ENCODE assay signal across 19 cellular contexts in genomic region chr4:85508654-85509053, GRCh38. TPM values are rescaled to one million over a fixed set of nuclear protein-coding genes. Genes with fewer than 3 reads are reported as not detected.
DNase-seq lines count a peak whose midpoint lies in the region; ATAC-seq and TF ChIP-seq lines count a peak whose summit lies in the region.
"Had no signal": no experiment of that assay in that cellular context is flagged by ENCODE, and none has a peak within 500 bp of the region (broad histone marks: within the 10 kb centered on the region; RNA-seq: fewer than 3 reads in every experiment).

No MANE protein-coding gene starts in this region.

- H3K9me3 ChIP-seq in cardiac muscle cell (ENCODE audit: low read depth) (no peaks in the 10 kb centered on the region), mucosa of descending colon (no peaks in the 10 kb centered on the region), tibial artery (no peaks in the 10 kb centered on the region)
- H3K9me3 ChIP-seq: MG63 had no signal

- H3K4me3 ChIP-seq in cardiac muscle cell, result no peak overlapping the region
- H3K4me3 ChIP-seq in mucosa of descending colon, result no peak overlapping the region
- H3K4me3 ChIP-seq in tibial artery, result no peak overlapping the region
- H3K4me3 ChIP-seq: MG63 had no signal

- peak; percentile 73 for ATAC-seq in mucosa of descending colon
- ATAC-seq: SK-N-SH treated with all-trans-retinoic acid at 6 μM for 48 hours had no signal

- H3K27ac ChIP-seq in cardiac muscle cell, result peak overlapping the region; percentile 21
- no peak overlapping the region for H3K27ac ChIP-seq in tibial artery
- H3K27ac ChIP-seq: C4-2B had no signal

- intact Hi-C loops in cardiac septum (cut with DNase I), result no loop called here
- intact Hi-C loops in mucosa of descending colon (cut with DNase I, micrococcal nuclease), result no loop called here
- intact Hi-C loops in posterior vena cava (cut with DNase I), result no loop called here
- intact Hi-C loops in tibial artery (cut with DNase I; ENCODE audit: low total_unique reads), result no loop called here

- no peaks in the 10 kb centered on the region for H3K27me3 ChIP-seq in cardiac muscle cell
- H3K27me3 ChIP-seq in tibial artery, result no peaks in the 10 kb centered on the region
- H3K27me3 ChIP-seq: MG63 had no signal

- H3K36me3 ChIP-seq in cardiac muscle cell, result no peaks in the 10 kb centered on the region
- no peaks in the 10 kb centered on the region for H3K36me3 ChIP-seq in mucosa of descending colon (ENCODE audit: low read depth)
- no peaks in the 10 kb centered on the region for H3K36me3 ChIP-seq in tibial artery
- H3K36me3 ChIP-seq: MG63 had no signal

- TF ChIP-seq CTCF in cardiac muscle cell (IDR thresholded peaks at IDR 0.05; ENCODE audit: low read depth, low read length) (no peak), mucosa of descending colon (IDR thresholded peaks at IDR 0.05) (no peak), tibial artery (IDR thresholded peaks at IDR 0.05) (no peak)

- peaks cover 4% of the 10 kb centered on the region for H3K4me1 ChIP-seq in cardiac muscle cell (ENCODE audit: low read depth)
- peaks cover 12% of the 10 kb centered on the region for H3K4me1 ChIP-seq in mucosa of descending colon (ENCODE audit: low read depth)
- no peaks in the 10 kb centered on the region for H3K4me1 ChIP-seq in tibial artery

- no peak for DNase-seq in cardiac muscle cell (ENCODE audit: low read depth in 1 of 2, low spot score in 1 of 2)
- no peak for DNase-seq in cardiac septum (ENCODE audit: low spot score)
- peak; percentile 41 for DNase-seq in iPS-NIHi7 (ENCODE audit: extremely low spot score)
- DNase-seq in mucosa of descending colon, result no peak
- no peak for DNase-seq in posterior vena cava (ENCODE audit: low spot score)
- DNase-seq in tibial artery, result no peak
- DNase-seq in putamen (ENCODE audit: low spot score), result no peak
- DNase-seq: CD8-positive, alpha-beta memory T cell; DMS53; GF-D8; Kasumi-1; MG63; NCI-H1417 treated with DMSO at 0.1 percent for 48 hours; NCI-H187; NCI-H2107; NCI-H510A; NCI-H748 treated with DMSO at 0.1 percent for 48 hours had no signal

RNA-seq across cellular contexts. Expression of gene ARHGAP24, which starts 33.7 kb away (rescaled TPM):
- total RNA-seq in cardiac muscle cell (8.6 and 10.4 TPM in 2 replicates), cardiac septum (60.1 TPM), mucosa of descending colon (10 to 100 TPM in 1 of 3 donors, 1 to 10 TPM in 2; 5.2 to 11.6 (median 6.7) TPM), posterior vena cava (10 to 100 TPM; 26.9 to 47.2 TPM)
- polyA plus RNA-seq in cardiac muscle cell, result 5.1 and 9.7 TPM in 2 replicates
- total RNA-seq: CD8-positive, alpha-beta memory T cell had no signal
- polyA plus RNA-seq: CD8-positive, alpha-beta memory T cell had no signal
